Comparison of ENCODE assay signal across 28 cellular contexts in the genomic region with DNA sequence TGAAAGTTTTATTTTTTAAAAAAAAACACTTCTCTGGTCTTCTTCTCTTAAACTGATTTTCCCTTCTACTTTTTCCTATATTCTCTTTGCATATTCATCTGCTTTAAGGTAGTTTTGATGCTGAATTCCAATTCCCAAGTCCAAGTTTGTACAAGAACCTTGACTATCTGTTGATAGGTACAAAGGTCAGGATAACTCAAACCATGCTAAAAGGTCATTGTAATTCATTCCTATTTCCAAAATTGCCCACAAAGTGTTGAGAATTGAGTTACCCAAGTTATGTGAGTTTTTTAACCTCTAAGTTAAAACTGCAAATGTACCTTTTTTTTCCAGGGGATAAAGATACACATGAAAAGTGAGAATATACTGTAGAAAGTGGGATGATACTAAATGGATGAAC.
"Had no signal": no experiment of that assay in that cellular context is flagged by ENCODE, and none has a peak within 500 bp of the region (broad histone marks: within the 10 kb centered on the region; RNA-seq: fewer than 3 reads in every experiment).

No MANE protein-coding gene starts in this region.

- H3K9me3 ChIP-seq: ovary, psoas muscle, testis, transverse colon, upper lobe of right lung, uterus had no signal

- H3K4me2 ChIP-seq: neural progenitor cell, smooth muscle cell had no signal

- H3K9ac ChIP-seq: neural progenitor cell, parathyroid adenoma had no signal

- H2AFZ ChIP-seq: neural progenitor cell, parathyroid adenoma had no signal

- H3K79me2 ChIP-seq: parathyroid adenoma had no signal

- H3K36me3 ChIP-seq: neural progenitor cell, ovary, spleen, suprapubic skin, tibial artery, transverse colon, upper lobe of right lung, uterus had no signal

- H3K27me3 ChIP-seq: neural progenitor cell, ovary, spleen, suprapubic skin, testis, tibial artery, transverse colon, upper lobe of right lung, uterus had no signal

- ATAC-seq: natural killer cell; psoas muscle; right cardiac atrium; sciatic nerve; stimulated activated memory B cell treated with anti-CD40 and anti-IgM and Interleukin-4, amounts not matched to agents 10 μg/mL and 1 μg/mL and 100 μg/mL, for 72 hours; stimulated activated naive CD8-positive, alpha-beta T cell treated with anti-CD3 and anti-CD28 coated beads, Interleukin-15, amount 100 ng/mL, for 72 hours; stimulated activated naive CD8-positive, alpha-beta T cell treated with anti-CD3 and anti-CD28 coated beads, Interleukin-15, Interleukin-2, amounts not matched to agents 100 U/mL and 50 U/mL, for 24 hours; upper lobe of right lung had no signal

- H3K4me1 ChIP-seq: neural progenitor cell, parathyroid adenoma, psoas muscle, spleen, suprapubic skin, testis, tibial artery, transverse colon, upper lobe of right lung, uterus had no signal

- H3K4me3 ChIP-seq: neural progenitor cell, ovary, psoas muscle, skin epidermis, smooth muscle cell, spleen, suprapubic skin, testis, tibial artery, transverse colon, upper lobe of right lung, uterus had no signal

- DNase-seq: natural killer cell; occipital lobe; ovary; posterior cingulate gyrus; psoas muscle; right cardiac atrium; spleen; stimulated activated CD4-positive, alpha-beta T cell treated with anti-CD3 and anti-CD28 coated beads, Interleukin-12 subunit alpha, Interleukin-12 subunit beta, amount 100 ng/mL, for 4 hours; stimulated activated CD4-positive, alpha-beta T cell treated with anti-CD3 and anti-CD28 coated beads, Interleukin-1b, Interleukin-23, amount 100 ng/mL, for 48 hours; stimulated activated CD4-positive, alpha-beta T cell treated with anti-CD3 and anti-CD28 coated beads, Interleukin-4, amount 100 ng/mL, for 1 hour; stimulated activated CD4-positive, alpha-beta T cell treated with anti-CD3 and anti-CD28 coated beads, Interleukin-4, amount 100 ng/mL, for 4 hours; stimulated activated CD8-positive, alpha-beta memory T cell treated with anti-CD3 and anti-CD28 coated beads, Interleukin-4, amount 100 ng/mL, for 48 hours; stimulated activated naive CD4-positive, alpha-beta T cell; stimulated activated naive CD8-positive, alpha-beta T cell treated with anti-CD3 and anti-CD28 coated beads, Interleukin-15, amount 100 ng/mL, for 72 hours; stimulated activated naive CD8-positive, alpha-beta T cell treated with anti-CD3 and anti-CD28 coated beads, Interleukin-15, Interleukin-2, amounts not matched to agents 100 U/mL and 50 U/mL, for 24 hours; substantia nigra; testis; tibial artery; transverse colon; upper lobe of right lung; uterus had no signal

- H3K27ac ChIP-seq: neural progenitor cell, ovary, parathyroid adenoma, psoas muscle, skin epidermis, spleen, suprapubic skin, testis, tibial artery, transverse colon, upper lobe of right lung, uterus had no signal
